In genomic region chr12:27109339-27110023, GRCh38 we compare ENCODE assay signal across 17 cellular contexts. TPM values are rescaled to one million over a fixed set of nuclear protein-coding genes. Genes with fewer than 3 reads are reported as not detected.
A peak's percentile ranks its signal among the peaks of the same experiment; 100 is the strongest.
DNase-seq lines count a peak whose midpoint lies in the region; ATAC-seq and TF ChIP-seq lines count a peak whose summit lies in the region.
"Had no signal": no experiment of that assay in that cellular context is flagged by ENCODE, and none has a peak within 500 bp of the region (broad histone marks: within the 10 kb centered on the region; RNA-seq: fewer than 3 reads in every experiment).

No MANE protein-coding gene starts in this region.

- intact Hi-C loops in MCF 10A (cut with micrococcal nuclease) (no loop called here), breast epithelium (cut with DNase I; ENCODE audit: low total_unique reads) (no loop called here), left colon (cut with DNase I, micrococcal nuclease) (no loop called here)
- intact Hi-C loops in activated T-helper 2 cell treated with anti-CD3 and anti-CD28 coated beads, Interferon-gamma antibody, Interleukin-2, Interleukin-4, amounts not matched to agents 10 μg/mL and 5 μg/mL and 100 μg/mL, durations not matched to agents 14 hours and 24 hours and 36 hours (cut with micrococcal nuclease), result loop anchor here (1.0 to 5.0 kb wide), 2 partner anchors 32 to 70 kb away; no protein-coding TSS in a partner anchor

- no peak overlapping the region for H2AFZ ChIP-seq in fibroblast of lung (ENCODE audit: low read length)

- no peaks in the 10 kb centered on the region for H3K27me3 Mint-ChIP-seq in MCF 10A (ENCODE audit: insufficient read depth, unreplicated experiment)
- no peaks in the 10 kb centered on the region for H3K27me3 Mint-ChIP-seq in activated T-helper 2 cell treated with anti-CD3 and anti-CD28 coated beads, Interferon-gamma antibody, Interleukin-2, Interleukin-4, amounts not matched to agents 10 μg/mL and 5 μg/mL and 100 μg/mL, durations not matched to agents 14 hours and 24 hours and 36 hours (ENCODE audit: low read depth)
- H3K27me3 Mint-ChIP-seq: activated CD8-positive, alpha-beta memory T cell treated with anti-CD3 and anti-CD28 coated beads, Interleukin-2, amount 10 ng/mL, durations not matched to agents 7 days and 5 days had no signal

- H3K4me1 Mint-ChIP-seq in MCF 10A (ENCODE audit: insufficient read depth, unreplicated experiment), result peaks cover 7% of the 10 kb centered on the region
- H3K4me1 Mint-ChIP-seq in activated T-helper 2 cell treated with anti-CD3 and anti-CD28 coated beads, Interferon-gamma antibody, Interleukin-2, Interleukin-4, amounts not matched to agents 10 μg/mL and 5 μg/mL and 100 μg/mL, durations not matched to agents 14 hours and 24 hours and 36 hours (ENCODE audit: low read depth), result peaks cover 41% of the 10 kb centered on the region
- H3K4me1 Mint-ChIP-seq: brain, WTC11 had no signal

- H3K9me3 Mint-ChIP-seq in MCF 10A (ENCODE audit: unreplicated experiment), result peaks cover under 1% of the 10 kb centered on the region
- no peaks in the 10 kb centered on the region for H3K9me3 Mint-ChIP-seq in activated T-helper 2 cell treated with anti-CD3 and anti-CD28 coated beads, Interferon-gamma antibody, Interleukin-2, Interleukin-4, amounts not matched to agents 10 μg/mL and 5 μg/mL and 100 μg/mL, durations not matched to agents 14 hours and 24 hours and 36 hours

- no peaks in the 10 kb centered on the region for H3K36me3 ChIP-seq in breast epithelium
- H3K36me3 ChIP-seq in fibroblast of lung (ENCODE audit: control insufficient read depth, insufficient read depth, low read length), result no peaks in the 10 kb centered on the region
- H3K36me3 ChIP-seq: esophagus muscularis mucosa, MG63 had no signal

- H3K4me1 ChIP-seq in breast epithelium (no peaks in the 10 kb centered on the region), fibroblast of lung (ENCODE audit: control insufficient read depth, extremely low read depth, insufficient read depth, low read length) (no peaks in the 10 kb centered on the region)
- H3K4me1 ChIP-seq: esophagus muscularis mucosa had no signal

- no peaks in the 10 kb centered on the region for H4K20me1 ChIP-seq in fibroblast of lung (ENCODE audit: control insufficient read depth, extremely low read depth, insufficient read depth, low read length)

- POLR2A ChIA-PET in MCF 10A (lab: Yijun Ruan, JAX), result interaction anchor here (0.6 to 2.2 kb wide), 7 partner anchors 32 to 275 kb away, joined by 3 to 7 read pairs (median 3); partner anchors contain the start of gene MED21

- H3K36me3 Mint-ChIP-seq in MCF 10A (ENCODE audit: insufficient read depth, unreplicated experiment), result no peaks in the 10 kb centered on the region
- no peaks in the 10 kb centered on the region for H3K36me3 Mint-ChIP-seq in activated T-helper 2 cell treated with anti-CD3 and anti-CD28 coated beads, Interferon-gamma antibody, Interleukin-2, Interleukin-4, amounts not matched to agents 10 μg/mL and 5 μg/mL and 100 μg/mL, durations not matched to agents 14 hours and 24 hours and 36 hours (ENCODE audit: low read depth)
- H3K36me3 Mint-ChIP-seq: activated CD8-positive, alpha-beta memory T cell treated with anti-CD3 and anti-CD28 coated beads, Interleukin-2, amount 10 ng/mL, durations not matched to agents 7 days and 5 days; brain; WTC11 had no signal

- CTCF ChIA-PET in MCF 10A (lab: Yijun Ruan, JAX), result interaction anchor here (0.6 kb wide), 2 partner anchors 94 to 375 kb away, joined by 3 read pairs; no protein-coding TSS in a partner anchor

- H3K4me3 ChIP-seq in breast epithelium (no peak overlapping the region), fibroblast of lung (replicated peaks in 1 of 4; ENCODE audit: control extremely low read depth in 1 of 4, insufficient read depth in 1 of 4, low read depth in 3 of 4, low read length in 4 of 4) (no peak overlapping the region)
- H3K4me3 ChIP-seq: esophagus muscularis mucosa, MG63 had no signal

- no peaks in the 10 kb centered on the region for H3K27me3 ChIP-seq in breast epithelium
- no peaks in the 10 kb centered on the region for H3K27me3 ChIP-seq in fibroblast of lung (ENCODE audit: control insufficient read depth, insufficient read depth, low read length)
- H3K27me3 ChIP-seq: esophagus muscularis mucosa, MG63 had no signal

- no TSS peak for BruUV-seq in MCF 10A (replicated peaks; lab: Mats Ljungman, UMichigan)

- H3K79me2 ChIP-seq in fibroblast of lung (ENCODE audit: control insufficient read depth, insufficient read depth, low read length), result no peaks in the 10 kb centered on the region

- no peak for TF ChIP-seq CTCF in MCF 10A (IDR thresholded peaks at IDR 0.05; ENCODE audit: unreplicated experiment)
- no peak for TF ChIP-seq CTCF in breast epithelium (IDR thresholded peaks at IDR 0.05)
- no peak for TF ChIP-seq CTCF in fibroblast of lung (conservative IDR thresholded peaks at IDR 0.05 in 1 of 2, IDR thresholded peaks at IDR 0.05 in 1 of 2; ENCODE audit: low read depth in 1 of 2, low read length in 2 of 2)

- H3K9me3 ChIP-seq in breast epithelium, result no peaks in the 10 kb centered on the region
- H3K9me3 ChIP-seq in fibroblast of lung (ENCODE audit: control insufficient read depth, insufficient read depth, low read depth, low read length), result no peaks in the 10 kb centered on the region
- H3K9me3 ChIP-seq: esophagus muscularis mucosa, MG63 had no signal

- ATAC-seq in left colon, result no peak
- ATAC-seq in HG02852 (IDR thresholded peaks at IDR 0.05; ENCODE audit: unreplicated experiment), result no peak
- no peak for ATAC-seq in GM18520 (IDR thresholded peaks at IDR 0.05; ENCODE audit: unreplicated experiment)
- ATAC-seq: WTC11 had no signal

- TF ChIP-seq POLR2A in breast epithelium (IDR thresholded peaks at IDR 0.05), result no peak

- H3K9ac ChIP-seq in fibroblast of lung (ENCODE audit: insufficient read depth, low read length), result no peak overlapping the region

- no peak overlapping the region for H3K4me3 Mint-ChIP-seq in MCF 10A (ENCODE audit: unreplicated experiment)
- no peak overlapping the region for H3K4me3 Mint-ChIP-seq in activated T-helper 2 cell treated with anti-CD3 and anti-CD28 coated beads, Interferon-gamma antibody, Interleukin-2, Interleukin-4, amounts not matched to agents 10 μg/mL and 5 μg/mL and 100 μg/mL, durations not matched to agents 14 hours and 24 hours and 36 hours (ENCODE audit: low read depth)
- H3K4me3 Mint-ChIP-seq: activated CD8-positive, alpha-beta memory T cell treated with anti-CD3 and anti-CD28 coated beads, Interleukin-2, amount 10 ng/mL, durations not matched to agents 7 days and 5 days; brain; WTC11 had no signal

- no peak overlapping the region for H3K27ac ChIP-seq in breast epithelium
- no peak overlapping the region for H3K27ac ChIP-seq in fibroblast of lung (ENCODE audit: insufficient read depth, low read length)
- H3K27ac ChIP-seq: esophagus muscularis mucosa had no signal

- H3K27ac Mint-ChIP-seq in MCF 10A (ENCODE audit: low read depth, unreplicated experiment), result peak overlapping the region; percentile 9
- peak overlapping the region; percentile 40 for H3K27ac Mint-ChIP-seq in activated T-helper 2 cell treated with anti-CD3 and anti-CD28 coated beads, Interferon-gamma antibody, Interleukin-2, Interleukin-4, amounts not matched to agents 10 μg/mL and 5 μg/mL and 100 μg/mL, durations not matched to agents 14 hours and 24 hours and 36 hours
- H3K27ac Mint-ChIP-seq: activated CD8-positive, alpha-beta memory T cell treated with anti-CD3 and anti-CD28 coated beads, Interleukin-2, amount 10 ng/mL, durations not matched to agents 7 days and 5 days; brain; WTC11 had no signal

- DNase-seq in MCF 10A (ENCODE audit: unreplicated experiment), result peak; percentile 25
- DNase-seq in breast epithelium (ENCODE audit: low spot score in 2 of 2), result no peak
- no peak for DNase-seq in activated T-helper 2 cell treated with anti-CD3 and anti-CD28 coated beads, Interferon-gamma antibody, Interleukin-2, Interleukin-4, amounts not matched to agents 10 μg/mL and 5 μg/mL and 100 μg/mL, durations not matched to agents 14 hours and 24 hours and 36 hours (ENCODE audit: low spot score)
- DNase-seq in fibroblast of lung (ENCODE audit: low read depth in 2 of 2), result peak; percentile 35 to 65
- peak; percentile 65 for DNase-seq in stromal cell of bone marrow (ENCODE audit: low read depth)
- DNase-seq in left colon, result no peak
- DNase-seq: activated CD8-positive, alpha-beta memory T cell treated with anti-CD3 and anti-CD28 coated beads, Interleukin-2, amount 10 ng/mL, durations not matched to agents 7 days and 5 days; activated naive CD4-positive, alpha-beta T cell; MG63; NCI-H446; occipital lobe had no signal

- no peak overlapping the region for H3K4me2 ChIP-seq in fibroblast of lung (ENCODE audit: extremely low read depth, insufficient read depth, low read length)

RNA-seq across cellular contexts. Expression of gene C12orf71, which starts 27.1 kb away (rescaled TPM):
- not detected in 2 replicates for total RNA-seq in MCF 10A (2022)
- total RNA-seq in breast epithelium, result not detected
- not detected in 2 replicates for total RNA-seq in activated T-helper 2 cell treated with anti-CD3 and anti-CD28 coated beads, Interferon-gamma antibody, Interleukin-2, Interleukin-4, amounts not matched to agents 10 μg/mL and 5 μg/mL and 100 μg/mL, durations not matched to agents 14 hours and 24 hours and 36 hours
- total RNA-seq in fibroblast of lung, result not detected in 2 replicates
- not detected in 2 replicates for polyA plus RNA-seq in fibroblast of lung
- not detected in 2 replicates for polyA plus RNA-seq in fibroblast of lung (2012)
- polyA minus RNA-seq in fibroblast of lung (ENCODE audit: low replicate concordance), result not detected in 2 replicates
- not detected for total RNA-seq in left colon
- total RNA-seq: activated CD8-positive, alpha-beta memory T cell treated with anti-CD3 and anti-CD28 coated beads, Interleukin-2, amount 10 ng/mL, durations not matched to agents 7 days and 5 days; esophagus muscularis mucosa; mucosa of gallbladder; occipital lobe; WTC11 had no signal

Comparison
In these comparisons a context has a peak if more than half of its experiments do, and no peak if none do; other contexts are left out.
1. DNase-seq: peak in MCF 10A (single experiment), fibroblast of lung (2 of 2) and stromal cell of bone marrow (single experiment); none in breast epithelium (0 of 2), activated T-helper 2 cell treated with anti-CD3 and anti-CD28 coated beads, Interferon-gamma antibody, Interleukin-2, Interleukin-4, amounts not matched to agents 10 μg/mL and 5 μg/mL and 100 μg/mL, durations not matched to agents 14 hours and 24 hours and 36 hours (single experiment) and left colon (0 of 2).